1 cellular context compared by ENCODE assay signal in the genomic region with DNA sequence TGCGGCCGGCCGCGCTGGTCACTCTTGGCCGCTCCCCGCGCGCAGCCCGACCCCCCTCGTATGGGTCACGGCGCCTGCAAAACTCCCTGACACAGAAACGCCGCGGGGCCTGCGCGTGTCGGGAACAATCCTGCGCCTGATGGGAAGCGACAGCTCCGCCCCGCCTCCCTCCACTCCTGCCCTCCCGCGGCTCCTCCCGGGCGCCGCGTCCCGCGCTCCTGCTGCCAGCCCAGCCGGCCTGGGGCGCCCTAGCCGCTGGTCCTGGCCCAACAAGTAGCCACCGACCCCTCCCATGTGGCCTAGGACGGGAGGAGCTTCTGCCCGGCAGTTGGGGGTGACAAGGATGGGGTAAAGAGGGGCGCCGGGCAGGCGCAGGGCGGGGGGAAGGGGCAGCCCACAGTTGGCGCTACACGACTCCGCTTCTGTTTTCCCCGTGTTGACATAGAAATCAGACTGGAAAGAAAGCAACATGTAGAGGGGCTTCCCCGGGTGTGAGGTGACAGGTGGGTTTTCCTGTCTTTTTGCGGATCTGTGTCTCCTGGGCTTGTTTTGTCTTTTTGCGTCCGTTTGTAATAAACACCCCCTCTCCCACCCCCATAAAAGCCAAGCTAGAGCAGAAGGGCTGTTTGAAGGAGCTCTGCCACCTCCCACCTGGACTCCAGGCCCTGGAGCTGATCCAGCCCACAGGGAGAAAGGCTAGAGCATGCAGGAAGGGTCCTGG.
TF ChIP-seq lines count a peak whose summit lies in the region.

No MANE protein-coding gene starts in this region.

TF ChIP-seq in HCT116, 20 proteins besides CTCF, POLR2A, EP300 and RAD21 (continued from another document):
- TF ChIP-seq, protein P1, sequence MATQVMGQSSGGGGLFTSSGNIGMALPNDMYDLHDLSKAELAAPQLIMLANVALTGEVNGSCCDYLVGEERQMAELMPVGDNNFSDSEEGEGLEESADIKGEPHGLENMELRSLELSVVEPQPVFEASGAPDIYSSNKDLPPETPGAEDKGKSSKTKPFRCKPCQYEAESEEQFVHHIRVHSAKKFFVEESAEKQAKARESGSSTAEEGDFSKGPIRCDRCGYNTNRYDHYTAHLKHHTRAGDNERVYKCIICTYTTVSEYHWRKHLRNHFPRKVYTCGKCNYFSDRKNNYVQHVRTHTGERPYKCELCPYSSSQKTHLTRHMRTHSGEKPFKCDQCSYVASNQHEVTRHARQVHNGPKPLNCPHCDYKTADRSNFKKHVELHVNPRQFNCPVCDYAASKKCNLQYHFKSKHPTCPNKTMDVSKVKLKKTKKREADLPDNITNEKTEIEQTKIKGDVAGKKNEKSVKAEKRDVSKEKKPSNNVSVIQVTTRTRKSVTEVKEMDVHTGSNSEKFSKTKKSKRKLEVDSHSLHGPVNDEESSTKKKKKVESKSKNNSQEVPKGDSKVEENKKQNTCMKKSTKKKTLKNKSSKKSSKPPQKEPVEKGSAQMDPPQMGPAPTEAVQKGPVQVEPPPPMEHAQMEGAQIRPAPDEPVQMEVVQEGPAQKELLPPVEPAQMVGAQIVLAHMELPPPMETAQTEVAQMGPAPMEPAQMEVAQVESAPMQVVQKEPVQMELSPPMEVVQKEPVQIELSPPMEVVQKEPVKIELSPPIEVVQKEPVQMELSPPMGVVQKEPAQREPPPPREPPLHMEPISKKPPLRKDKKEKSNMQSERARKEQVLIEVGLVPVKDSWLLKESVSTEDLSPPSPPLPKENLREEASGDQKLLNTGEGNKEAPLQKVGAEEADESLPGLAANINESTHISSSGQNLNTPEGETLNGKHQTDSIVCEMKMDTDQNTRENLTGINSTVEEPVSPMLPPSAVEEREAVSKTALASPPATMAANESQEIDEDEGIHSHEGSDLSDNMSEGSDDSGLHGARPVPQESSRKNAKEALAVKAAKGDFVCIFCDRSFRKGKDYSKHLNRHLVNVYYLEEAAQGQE (IDR thresholded peaks at IDR 0.05; ENCODE audit: low read depth): no peak
- TF ChIP-seq EGR1 (IDR thresholded peaks at IDR 0.05; ENCODE audit: low read depth) (no peak), SRF (IDR thresholded peaks at IDR 0.05; ENCODE audit: low read depth) (no peak)
